Comparison of ENCODE assay signal across 20 cellular contexts in the genomic region with DNA sequence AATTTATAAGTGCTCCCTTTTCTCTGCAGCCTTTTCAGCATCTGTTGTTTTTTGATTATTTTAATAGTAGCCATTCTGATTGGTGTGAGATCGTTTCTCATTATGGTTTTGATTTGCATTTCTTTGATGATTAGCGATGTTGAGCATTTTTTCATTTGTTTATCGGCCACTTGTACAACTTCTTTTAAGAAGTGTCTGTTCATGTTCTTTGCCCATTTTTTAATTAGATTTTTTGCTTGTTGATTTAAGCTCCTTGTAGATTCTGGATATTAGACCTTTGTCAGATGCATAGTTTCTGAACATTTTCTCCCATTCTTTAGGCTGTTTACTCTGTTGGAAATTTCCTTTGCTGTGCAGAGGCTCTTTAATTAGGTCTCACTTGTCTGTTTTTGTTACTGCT. TPM values are rescaled to one million over a fixed set of nuclear protein-coding genes. Genes with fewer than 3 reads are reported as not detected.
DNase-seq lines count a peak whose midpoint lies in the region; ATAC-seq and TF ChIP-seq lines count a peak whose summit lies in the region.
"Had no signal": no experiment of that assay in that cellular context is flagged by ENCODE, and none has a peak within 500 bp of the region (broad histone marks: within the 10 kb centered on the region; RNA-seq: fewer than 3 reads in every experiment).

No MANE protein-coding gene starts in this region.

- peaks cover 26% of the 10 kb centered on the region for H3K36me3 ChIP-seq in CD4-positive, CD25-positive, alpha-beta regulatory T cell (ENCODE audit: control insufficient read depth, insufficient read depth, low read length)
- no peaks in the 10 kb centered on the region for H3K36me3 ChIP-seq in heart left ventricle
- H3K36me3 ChIP-seq: MG63 had no signal

- H3K4me3 Mint-ChIP-seq in activated CD4-positive, alpha-beta T cell treated with anti-CD3 and anti-CD28 coated beads, Interleukin-2, amount 10 ng/mL, durations not matched to agents 24 days and 14 days: no peak overlapping the region
- H3K4me3 Mint-ChIP-seq in CD4-positive, CD25-positive, alpha-beta regulatory T cell: peak overlapping the region; percentile 24 to 82 (median 50)
- H3K4me3 Mint-ChIP-seq in T-helper 17 cell (peak overlapping the region; percentile 0), immature natural killer cell (no peak overlapping the region)
- H3K4me3 Mint-ChIP-seq: B cell, GM23338 had no signal

- no peak for DNase-seq in activated CD4-positive, alpha-beta T cell treated with anti-CD3 and anti-CD28 coated beads, Interleukin-2, amount 10 ng/mL, durations not matched to agents 24 days and 14 days
- no peak for DNase-seq in activated CD4-positive, alpha-beta T cell treated with anti-CD3 and anti-CD28 coated beads, Interleukin-2, amount 50 U/mL, for 1 hour
- DNase-seq in CD4-positive, CD25-positive, alpha-beta regulatory T cell: no peak
- DNase-seq in T-helper 17 cell (no peak), immature natural killer cell (no peak), foreskin fibroblast (no peak), heart left ventricle (no peak), T-helper 1 cell (no peak)
- DNase-seq: DMS53, Kasumi-1, MG63, NCI-H1048, NCI-H1436, NCI-H1930, NCI-H226, NCI-H524, PC-9 had no signal

- H3K27me3 ChIP-seq in CD4-positive, CD25-positive, alpha-beta regulatory T cell (ENCODE audit: control insufficient read depth, insufficient read depth, low read length): no peaks in the 10 kb centered on the region
- no peaks in the 10 kb centered on the region for H3K27me3 ChIP-seq in heart left ventricle
- H3K27me3 ChIP-seq: MG63 had no signal

- no peak for ATAC-seq in CD4-positive, CD25-positive, alpha-beta regulatory T cell (ENCODE audit: low read depth in 2 of 2)
- ATAC-seq in T-helper 17 cell (no peak), heart left ventricle (no peak)
- ATAC-seq: GM23338 had no signal

- peaks cover 0 to 2% of the 10 kb centered on the region in 2 experiments for H3K9me3 ChIP-seq in CD4-positive, CD25-positive, alpha-beta regulatory T cell (ENCODE audit: control insufficient read depth in 2 of 2, low read length in 2 of 2)
- H3K9me3 ChIP-seq in T-helper 17 cell (ENCODE audit: control insufficient read depth, low read length, poor library complexity, severe bottlenecking): no peaks in the 10 kb centered on the region
- H3K9me3 ChIP-seq in heart left ventricle: peaks cover 0 to 5% (median 0%) of the 10 kb centered on the region in 12 donors
- H3K9me3 ChIP-seq: MG63 had no signal

- peaks cover 78% of the 10 kb centered on the region for H3K4me1 Mint-ChIP-seq in activated CD4-positive, alpha-beta T cell treated with anti-CD3 and anti-CD28 coated beads, Interleukin-2, amount 10 ng/mL, durations not matched to agents 24 days and 14 days
- peaks cover 51 to 97% (median 82%) of the 10 kb centered on the region in 4 donors for H3K4me1 Mint-ChIP-seq in CD4-positive, CD25-positive, alpha-beta regulatory T cell
- peaks cover 75% of the 10 kb centered on the region for H3K4me1 Mint-ChIP-seq in T-helper 17 cell
- H3K4me1 Mint-ChIP-seq in immature natural killer cell: peaks cover 82 to 94% of the 10 kb centered on the region in 2 donors

- intact Hi-C loops in activated CD4-positive, alpha-beta T cell treated with anti-CD3 and anti-CD28 coated beads, Interleukin-2, amount 10 ng/mL, durations not matched to agents 24 days and 14 days (cut with micrococcal nuclease): loop anchor here (10.0 kb wide), 1 partner anchor 1232 kb away; no protein-coding TSS in a partner anchor
- intact Hi-C loops in heart left ventricle (cut with DNase I): no loop called here

- peaks cover 80% of the 10 kb centered on the region for H3K4me1 ChIP-seq in CD4-positive, CD25-positive, alpha-beta regulatory T cell (ENCODE audit: control insufficient read depth, insufficient read depth, low read length, poor library complexity, severe bottlenecking)
- peaks cover 0 to 46% (median 0%) of the 10 kb centered on the region in 12 donors for H3K4me1 ChIP-seq in heart left ventricle

- peaks cover 51% of the 10 kb centered on the region for H3K36me3 Mint-ChIP-seq in activated CD4-positive, alpha-beta T cell treated with anti-CD3 and anti-CD28 coated beads, Interleukin-2, amount 10 ng/mL, durations not matched to agents 24 days and 14 days (ENCODE audit: low read depth)
- peaks cover 43% of the 10 kb centered on the region for H3K36me3 Mint-ChIP-seq in CD4-positive, CD25-positive, alpha-beta regulatory T cell
- H3K36me3 Mint-ChIP-seq in T-helper 17 cell (ENCODE audit: low read depth) (peaks cover 15% of the 10 kb centered on the region), immature natural killer cell (peaks cover 14 to 32% (median 30%) of the 10 kb centered on the region in 3 donors)

- no peak for TF ChIP-seq CTCF in foreskin fibroblast (IDR thresholded peaks at IDR 0.05; ENCODE audit: low read depth, low read length)
- no peak for TF ChIP-seq CTCF in heart left ventricle (IDR thresholded peaks at IDR 0.05)

- WGBS in heart left ventricle, 4 donors: 92 to 96% (median 94%) methylated on average over 3 of the region's 3 CpGs

- peaks cover 20% of the 10 kb centered on the region for H3K9me3 Mint-ChIP-seq in activated CD4-positive, alpha-beta T cell treated with anti-CD3 and anti-CD28 coated beads, Interleukin-2, amount 10 ng/mL, durations not matched to agents 24 days and 14 days
- H3K9me3 Mint-ChIP-seq in CD4-positive, CD25-positive, alpha-beta regulatory T cell: peaks cover 0 to 6% (median 1%) of the 10 kb centered on the region in 7 donors
- H3K9me3 Mint-ChIP-seq in immature natural killer cell: peaks cover 0 to 4% (median 0%) of the 10 kb centered on the region in 6 donors
- H3K9me3 Mint-ChIP-seq: GM23338 had no signal

- H3K27ac Mint-ChIP-seq in activated CD4-positive, alpha-beta T cell treated with anti-CD3 and anti-CD28 coated beads, Interleukin-2, amount 10 ng/mL, durations not matched to agents 24 days and 14 days: peak overlapping the region; percentile 31
- peak overlapping the region; percentile 94 to 99 (median 96) for H3K27ac Mint-ChIP-seq in CD4-positive, CD25-positive, alpha-beta regulatory T cell
- peak overlapping the region; percentile 100 for H3K27ac Mint-ChIP-seq in T-helper 17 cell
- H3K27ac Mint-ChIP-seq in immature natural killer cell: peak overlapping the region; percentile 73 to 93 (median 88)
- H3K27ac Mint-ChIP-seq: B cell, GM23338 had no signal

- H3K27ac ChIP-seq in CD4-positive, CD25-positive, alpha-beta regulatory T cell (ENCODE audit: insufficient read depth, low read length, poor library complexity, severe bottlenecking): peak overlapping the region; percentile 84
- H3K27ac ChIP-seq in heart left ventricle: no peak overlapping the region
- H3K27ac ChIP-seq: PC-9, RWPE1 had no signal

- H3K27me3 Mint-ChIP-seq in activated CD4-positive, alpha-beta T cell treated with anti-CD3 and anti-CD28 coated beads, Interleukin-2, amount 10 ng/mL, durations not matched to agents 24 days and 14 days: no peaks in the 10 kb centered on the region
- H3K27me3 Mint-ChIP-seq in CD4-positive, CD25-positive, alpha-beta regulatory T cell: no peaks in the 10 kb centered on the region
- H3K27me3 Mint-ChIP-seq in T-helper 17 cell: no peaks in the 10 kb centered on the region
- peaks cover 0 to 10% (median 3%) of the 10 kb centered on the region in 3 donors for H3K27me3 Mint-ChIP-seq in immature natural killer cell (ENCODE audit: low read depth in 3 of 3)
- H3K27me3 Mint-ChIP-seq: B cell had no signal

- no peak for TF ChIP-seq POLR2A in heart left ventricle (IDR thresholded peaks at IDR 0.05)

- H3K4me3 ChIP-seq in CD4-positive, CD25-positive, alpha-beta regulatory T cell (ENCODE audit: low read depth, low read length): peak overlapping the region; percentile 9
- H3K4me3 ChIP-seq in foreskin fibroblast (ENCODE audit: low read depth in 1 of 2, low read length in 2 of 2) (no peak overlapping the region), heart left ventricle (no peak overlapping the region)
- H3K4me3 ChIP-seq: GM23338, MG63, PC-9 had no signal

RNA-seq across cellular contexts. Expression of gene FYB1, which starts 46.3 kb away (rescaled TPM):
- 84.9 and 93.7 TPM in 2 replicates for total RNA-seq in activated CD4-positive, alpha-beta T cell treated with anti-CD3 and anti-CD28 coated beads, Interleukin-2, amount 10 ng/mL, durations not matched to agents 24 days and 14 days
- 639 TPM for total RNA-seq in CD4-positive, CD25-positive, alpha-beta regulatory T cell
- polyA plus RNA-seq in CD4-positive, CD25-positive, alpha-beta regulatory T cell: 100 to 1,000 TPM; 197 to 254 (median 226) TPM
- 100 to 1,000 TPM; 499 to 517 TPM for total RNA-seq in T-helper 17 cell
- polyA plus RNA-seq in immature natural killer cell: 100 to 1,000 TPM in 1 of 3 donors, 10 to 100 TPM in 2; 50.6 to 205 (median 80.2) TPM
- 10 to 100 TPM in 2 of 9 donors, 1 to 10 TPM in 7; 1.6 to 67.2 (median 3.1) TPM for total RNA-seq in heart left ventricle
- under 1 TPM; 0.82 to 0.88 TPM for polyA plus RNA-seq in heart left ventricle
- total RNA-seq: GM23338 had no signal
- polyA plus RNA-seq: GM23338 had no signal

Comparison
In these comparisons a context has a peak if more than half of its experiments do, and no peak if none do; other contexts are left out.
1. H3K27ac Mint-ChIP-seq: peak in every context shown above with its lines; median percentile 100 in T-helper 17 cell; 96 in CD4-positive, CD25-positive, alpha-beta regulatory T cell; 88 in immature natural killer cell; 31 in activated CD4-positive, alpha-beta T cell treated with anti-CD3 and anti-CD28 coated beads, Interleukin-2, amount 10 ng/mL, durations not matched to agents 24 days and 14 days.
2. H3K4me3 Mint-ChIP-seq: peak in CD4-positive, CD25-positive, alpha-beta regulatory T cell (4 of 4) and T-helper 17 cell (single experiment); none in activated CD4-positive, alpha-beta T cell treated with anti-CD3 and anti-CD28 coated beads, Interleukin-2, amount 10 ng/mL, durations not matched to agents 24 days and 14 days (single experiment) and immature natural killer cell (0 of 5).